ENCODE assay signal across 9 cellular contexts in the genomic region with DNA sequence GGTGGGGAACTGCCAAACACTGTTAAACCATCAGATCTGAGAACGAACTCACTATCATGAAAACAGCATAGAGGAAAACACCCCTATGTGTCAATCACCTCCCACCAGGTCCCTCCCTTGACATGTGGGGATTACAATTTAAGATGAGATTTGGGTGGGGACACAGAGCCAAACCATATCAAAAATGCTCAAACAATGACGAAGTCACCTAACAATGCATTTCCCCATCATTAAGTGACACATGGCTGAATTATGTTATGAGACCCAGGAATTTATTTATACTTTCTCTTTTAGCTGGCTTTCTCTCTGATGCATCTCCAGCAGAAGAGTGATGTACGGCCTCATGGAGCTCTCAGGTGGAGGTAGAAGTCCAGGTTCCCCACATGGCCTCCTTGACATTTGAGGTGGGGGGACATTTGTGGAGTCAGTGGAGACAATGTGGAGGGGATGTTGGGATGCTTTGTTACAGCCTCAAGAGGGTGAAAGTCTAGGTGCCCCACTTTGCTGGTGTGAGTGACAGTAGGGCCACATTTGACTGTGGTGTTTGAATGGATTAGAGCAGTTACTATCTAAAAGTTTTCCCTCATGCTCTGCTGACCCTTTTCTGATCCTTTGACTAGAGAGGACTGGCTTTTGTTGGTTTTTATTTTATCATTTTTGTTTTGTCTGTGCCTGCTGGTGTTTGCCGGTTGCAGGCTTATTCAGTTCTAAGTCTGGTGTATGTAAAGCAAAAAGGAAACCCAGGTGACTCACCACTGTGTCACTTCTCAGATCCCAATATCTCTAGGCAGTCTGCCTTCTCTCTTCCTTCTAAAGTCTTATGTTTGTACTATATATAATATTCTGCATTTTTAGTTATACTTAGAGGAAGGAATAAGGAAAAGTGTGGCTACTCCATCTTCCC. TPM values are rescaled to one million over a fixed set of nuclear protein-coding genes. Genes with fewer than 3 reads are reported as not detected.
DNase-seq lines count a peak whose midpoint lies in the region; ATAC-seq and TF ChIP-seq lines count a peak whose summit lies in the region.
"Had no signal": no experiment of that assay in that cellular context is flagged by ENCODE, and none has a peak within 500 bp of the region (broad histone marks: within the 10 kb centered on the region; RNA-seq: fewer than 3 reads in every experiment).

No MANE protein-coding gene starts in this region.

- H3K4me1 ChIP-seq in osteoblast (ENCODE audit: insufficient read depth, low read length), result peaks cover 14% of the 10 kb centered on the region

- H2AFZ ChIP-seq in osteoblast (ENCODE audit: low read length), result peak overlapping the region; percentile 72

- peak; percentile 15 for DNase-seq in DMS53 (lab: John Stamatoyannopoulos, UW)
- no peak for DNase-seq in DMS53 treated with DMSO at 0.1 percent for 48 hours (lab: John Stamatoyannopoulos, UW; ENCODE audit: unreplicated experiment)
- peak; percentile 70 for DNase-seq in osteoblast (ENCODE audit: insufficient read length, low spot score, missing footprints)
- no peak for DNase-seq in activated T-helper 1 cell treated with anti-CD3 and anti-CD28 coated beads, Interleukin-12 subunit alpha, Interleukin-12 subunit beta, Interleukin-2, Interleukin-4 antibody, amounts not matched to agents 30 ng/mL and 10 ng/mL and 1 ng/mL, durations not matched to agents 14 hours and 24 hours and 36 hours (ENCODE audit: low spot score)
- DNase-seq in NCI-H524 treated with DMSO at 0.1 percent for 48 hours (lab: John Stamatoyannopoulos, UW), result no peak

- peak overlapping the region; percentile 57 for H3K4me3 ChIP-seq in osteoblast (ENCODE audit: insufficient read depth, low read length)

- ATAC-seq in HG03196 (IDR thresholded peaks at IDR 0.05; ENCODE audit: unreplicated experiment) (peak; percentile 66), GM21737 (IDR thresholded peaks at IDR 0.05; ENCODE audit: unreplicated experiment) (no peak)
- ATAC-seq in activated T-helper 17 cell treated with anti-CD3 and anti-CD28 coated beads, Interleukin-2, amount 50 U/mL, for 72 hours (replicated peaks), result peak; percentile 99

- peak overlapping the region; percentile 88 for H3K27ac ChIP-seq in osteoblast (ENCODE audit: low read depth, low read length)
- H3K27ac ChIP-seq: 22Rv1 had no signal

- peak overlapping the region; percentile 89 for H3K4me2 ChIP-seq in osteoblast (ENCODE audit: insufficient read depth, low read length)

- H3K4me3 Mint-ChIP-seq in activated T-helper 17 cell treated with anti-CD3 and anti-CD28 coated beads, Interleukin-2, amount 50 U/mL, for 72 hours, result peak overlapping the region; percentile 57
- no peak overlapping the region for H3K4me3 Mint-ChIP-seq in activated T-helper 1 cell treated with anti-CD3 and anti-CD28 coated beads, Interleukin-12 subunit alpha, Interleukin-12 subunit beta, Interleukin-2, Interleukin-4 antibody, amounts not matched to agents 30 ng/mL and 10 ng/mL and 1 ng/mL, durations not matched to agents 14 hours and 24 hours and 36 hours

- peaks cover 20% of the 10 kb centered on the region for H3K27me3 Mint-ChIP-seq in activated T-helper 17 cell treated with anti-CD3 and anti-CD28 coated beads, Interleukin-2, amount 50 U/mL, for 72 hours
- H3K27me3 Mint-ChIP-seq in activated T-helper 1 cell treated with anti-CD3 and anti-CD28 coated beads, Interleukin-12 subunit alpha, Interleukin-12 subunit beta, Interleukin-2, Interleukin-4 antibody, amounts not matched to agents 30 ng/mL and 10 ng/mL and 1 ng/mL, durations not matched to agents 14 hours and 24 hours and 36 hours (ENCODE audit: insufficient read depth), result peaks cover 30% of the 10 kb centered on the region

- peak overlapping the region; percentile 22 for H3K27ac Mint-ChIP-seq in activated T-helper 17 cell treated with anti-CD3 and anti-CD28 coated beads, Interleukin-2, amount 50 U/mL, for 72 hours
- H3K27ac Mint-ChIP-seq in activated T-helper 1 cell treated with anti-CD3 and anti-CD28 coated beads, Interleukin-12 subunit alpha, Interleukin-12 subunit beta, Interleukin-2, Interleukin-4 antibody, amounts not matched to agents 30 ng/mL and 10 ng/mL and 1 ng/mL, durations not matched to agents 14 hours and 24 hours and 36 hours, result no peak overlapping the region

- H3K9me3 Mint-ChIP-seq in activated T-helper 17 cell treated with anti-CD3 and anti-CD28 coated beads, Interleukin-2, amount 50 U/mL, for 72 hours, result no peaks in the 10 kb centered on the region
- no peaks in the 10 kb centered on the region for H3K9me3 Mint-ChIP-seq in activated T-helper 1 cell treated with anti-CD3 and anti-CD28 coated beads, Interleukin-12 subunit alpha, Interleukin-12 subunit beta, Interleukin-2, Interleukin-4 antibody, amounts not matched to agents 30 ng/mL and 10 ng/mL and 1 ng/mL, durations not matched to agents 14 hours and 24 hours and 36 hours

- no peaks in the 10 kb centered on the region for H3K36me3 Mint-ChIP-seq in activated T-helper 17 cell treated with anti-CD3 and anti-CD28 coated beads, Interleukin-2, amount 50 U/mL, for 72 hours (ENCODE audit: low read depth)
- no peaks in the 10 kb centered on the region for H3K36me3 Mint-ChIP-seq in activated T-helper 1 cell treated with anti-CD3 and anti-CD28 coated beads, Interleukin-12 subunit alpha, Interleukin-12 subunit beta, Interleukin-2, Interleukin-4 antibody, amounts not matched to agents 30 ng/mL and 10 ng/mL and 1 ng/mL, durations not matched to agents 14 hours and 24 hours and 36 hours (ENCODE audit: low read depth)

- H3K27me3 ChIP-seq in osteoblast (ENCODE audit: insufficient read depth, low read length), result no peaks in the 10 kb centered on the region

- no peak for TF ChIP-seq CTCF in osteoblast (IDR thresholded peaks at IDR 0.05; ENCODE audit: extremely low read depth, low read depth, low read length)

- intact Hi-C loops in activated T-helper 1 cell treated with anti-CD3 and anti-CD28 coated beads, Interleukin-12 subunit alpha, Interleukin-12 subunit beta, Interleukin-2, Interleukin-4 antibody, amounts not matched to agents 30 ng/mL and 10 ng/mL and 1 ng/mL, durations not matched to agents 14 hours and 24 hours and 36 hours (cut with micrococcal nuclease), result loop anchor here (2.0 kb wide), 1 partner anchor 15 kb away; no protein-coding TSS in a partner anchor

- H4K20me1 ChIP-seq in osteoblast (ENCODE audit: insufficient read depth, low read length), result no peaks in the 10 kb centered on the region

- no peaks in the 10 kb centered on the region for H3K9me3 ChIP-seq in osteoblast (ENCODE audit: low read depth, low read length)

- no peaks in the 10 kb centered on the region for H3K79me2 ChIP-seq in osteoblast (ENCODE audit: insufficient read depth, low read length)

- peaks cover 16% of the 10 kb centered on the region for H3K4me1 Mint-ChIP-seq in activated T-helper 17 cell treated with anti-CD3 and anti-CD28 coated beads, Interleukin-2, amount 50 U/mL, for 72 hours
- H3K4me1 Mint-ChIP-seq in activated T-helper 1 cell treated with anti-CD3 and anti-CD28 coated beads, Interleukin-12 subunit alpha, Interleukin-12 subunit beta, Interleukin-2, Interleukin-4 antibody, amounts not matched to agents 30 ng/mL and 10 ng/mL and 1 ng/mL, durations not matched to agents 14 hours and 24 hours and 36 hours (ENCODE audit: low read depth), result peaks cover 21% of the 10 kb centered on the region

- no peaks in the 10 kb centered on the region for H3K36me3 ChIP-seq in osteoblast (ENCODE audit: insufficient read depth, low read length)

RNA-seq across cellular contexts. Expression of a gene that starts 18.5 kb away (rescaled TPM):
- 1 to 10 TPM; 1.8 to 2.9 TPM for total RNA-seq in activated T-helper 17 cell treated with anti-CD3 and anti-CD28 coated beads, Interleukin-2, amount 50 U/mL, for 72 hours
- total RNA-seq in osteoblast, result 22.1 and 29.7 TPM in 2 replicates
- 3.9 and 4.5 TPM in 2 replicates for total RNA-seq in activated T-helper 1 cell treated with anti-CD3 and anti-CD28 coated beads, Interleukin-12 subunit alpha, Interleukin-12 subunit beta, Interleukin-2, Interleukin-4 antibody, amounts not matched to agents 30 ng/mL and 10 ng/mL and 1 ng/mL, durations not matched to agents 14 hours and 24 hours and 36 hours

RNA-seq across cellular contexts. Expression of a gene that starts 38.3 kb away (rescaled TPM):
- not detected for total RNA-seq in activated T-helper 17 cell treated with anti-CD3 and anti-CD28 coated beads, Interleukin-2, amount 50 U/mL, for 72 hours
- total RNA-seq in osteoblast, result 0.59 and 1.4 TPM in 2 replicates
- total RNA-seq in activated T-helper 1 cell treated with anti-CD3 and anti-CD28 coated beads, Interleukin-12 subunit alpha, Interleukin-12 subunit beta, Interleukin-2, Interleukin-4 antibody, amounts not matched to agents 30 ng/mL and 10 ng/mL and 1 ng/mL, durations not matched to agents 14 hours and 24 hours and 36 hours, result not detected in 2 replicates

Comparison
In these comparisons a context has a peak if more than half of its experiments do, and no peak if none do; other contexts are left out.
1. DNase-seq: peak in DMS53 (single experiment) and osteoblast (single experiment); none in DMS53 treated with DMSO at 0.1 percent for 48 hours (single experiment), activated T-helper 1 cell treated with anti-CD3 and anti-CD28 coated beads, Interleukin-12 subunit alpha, Interleukin-12 subunit beta, Interleukin-2, Interleukin-4 antibody, amounts not matched to agents 30 ng/mL and 10 ng/mL and 1 ng/mL, durations not matched to agents 14 hours and 24 hours and 36 hours (single experiment) and NCI-H524 treated with DMSO at 0.1 percent for 48 hours (single experiment).